ENCODE assay signal across 8 cellular contexts in the genomic region with DNA sequence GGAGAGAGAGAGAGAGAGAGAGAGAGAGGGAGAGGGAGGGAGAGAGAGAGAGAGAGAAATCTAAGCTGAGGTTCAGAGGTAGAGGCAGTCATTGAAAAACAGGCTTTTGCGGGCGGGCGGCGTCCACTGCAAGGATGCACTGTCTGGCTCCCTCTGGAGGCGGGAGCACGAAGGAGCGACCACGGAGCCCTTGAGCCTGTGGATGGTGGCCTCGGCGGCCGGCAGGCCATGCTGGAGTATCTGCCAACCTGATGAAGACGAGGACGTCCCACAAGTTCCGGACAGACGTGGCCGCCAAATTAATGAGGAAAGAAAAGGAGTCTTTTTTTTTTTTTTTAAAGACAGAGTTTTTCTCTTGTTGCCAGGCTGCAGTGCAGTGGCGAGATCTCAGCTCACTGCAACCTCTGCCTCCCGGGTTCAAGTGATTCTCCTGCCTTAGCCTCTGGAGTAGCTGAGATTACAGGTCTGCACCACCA. TPM values are rescaled to one million over a fixed set of nuclear protein-coding genes. Genes with fewer than 3 reads are reported as not detected.
A peak's percentile ranks its signal among the peaks of the same experiment; 100 is the strongest.
DNase-seq lines count a peak whose midpoint lies in the region; ATAC-seq and TF ChIP-seq lines count a peak whose summit lies in the region.

No MANE protein-coding gene starts in this region.

- H3K4me3 Mint-ChIP-seq in activated T-cell treated with anti-CD3 and anti-CD28 coated beads, Interleukin-2, amount 50 U/mL, for 4 hours: no peak overlapping the region
- peak overlapping the region; percentile 49 to 65 (median 53) for H3K4me3 Mint-ChIP-seq in nephron
- peak overlapping the region; percentile 19 for H3K4me3 Mint-ChIP-seq in stimulated activated memory B cell treated with anti-CD40 and anti-IgM and Interleukin-4, amounts not matched to agents 10 μg/mL and 1 μg/mL and 100 μg/mL, for 72 hours

- H3K27ac ChIP-seq in HUES64 (ENCODE audit: low read depth, low read length): no peak overlapping the region

- H3K27me3 Mint-ChIP-seq in activated T-cell treated with anti-CD3 and anti-CD28 coated beads, Interleukin-2, amount 50 U/mL, for 4 hours (ENCODE audit: low read depth): no peaks in the 10 kb centered on the region
- H3K27me3 Mint-ChIP-seq in nephron (ENCODE audit: low read depth): peaks cover 5% of the 10 kb centered on the region
- no peaks in the 10 kb centered on the region for H3K27me3 Mint-ChIP-seq in stimulated activated memory B cell treated with anti-CD40 and anti-IgM and Interleukin-4, amounts not matched to agents 10 μg/mL and 1 μg/mL and 100 μg/mL, for 72 hours

- no peak overlapping the region for H3K27ac Mint-ChIP-seq in nephron
- no peak overlapping the region for H3K27ac Mint-ChIP-seq in stimulated activated memory B cell treated with anti-CD40 and anti-IgM and Interleukin-4, amounts not matched to agents 10 μg/mL and 1 μg/mL and 100 μg/mL, for 72 hours

- DNase-seq in AML-193 (lab: John Stamatoyannopoulos, UW): peak; percentile 77 to 85
- peak; percentile 63 for DNase-seq in activated T-cell treated with anti-CD3 and anti-CD28 coated beads, Interleukin-2, amount 50 U/mL, for 4 hours
- peak; percentile 81 for DNase-seq in fibroblast of gingiva (ENCODE audit: low read depth)

- peak; percentile 64 to 69 (median 67) for TF ChIP-seq CTCF in nephron (IDR thresholded peaks at IDR 0.05; ENCODE audit: unreplicated experiment in 3 of 3)

- H3K9ac ChIP-seq in HUES64 (ENCODE audit: low read depth, low read length): no peak overlapping the region

- ATAC-seq in GM19351 (IDR thresholded peaks at IDR 0.05; ENCODE audit: unreplicated experiment): peak; percentile 64
- ATAC-seq in activated T-cell treated with anti-CD3 and anti-CD28 coated beads, Interleukin-2, amount 50 U/mL, for 4 hours: peak; percentile 64 to 71
- ATAC-seq in stimulated activated memory B cell treated with anti-CD40 and anti-IgM and Interleukin-4, amounts not matched to agents 10 μg/mL and 1 μg/mL and 100 μg/mL, for 72 hours: peak; percentile 69

- H3K27me3 ChIP-seq in HUES64 (ENCODE audit: insufficient read depth, low read length): no peaks in the 10 kb centered on the region

- H3K9me3 Mint-ChIP-seq in activated T-cell treated with anti-CD3 and anti-CD28 coated beads, Interleukin-2, amount 50 U/mL, for 4 hours: no peaks in the 10 kb centered on the region
- no peaks in the 10 kb centered on the region for H3K9me3 Mint-ChIP-seq in nephron
- H3K9me3 Mint-ChIP-seq in stimulated activated memory B cell treated with anti-CD40 and anti-IgM and Interleukin-4, amounts not matched to agents 10 μg/mL and 1 μg/mL and 100 μg/mL, for 72 hours: no peaks in the 10 kb centered on the region

- H3K4me1 ChIP-seq in HUES64 (ENCODE audit: insufficient read depth, low read length): peaks cover 10% of the 10 kb centered on the region

- H3K36me3 ChIP-seq in HUES64 (ENCODE audit: insufficient read depth, low read length): no peaks in the 10 kb centered on the region

- H3K4me1 Mint-ChIP-seq in activated T-cell treated with anti-CD3 and anti-CD28 coated beads, Interleukin-2, amount 50 U/mL, for 4 hours (ENCODE audit: low read depth): peaks cover 11% of the 10 kb centered on the region
- H3K4me1 Mint-ChIP-seq in nephron: peaks cover 4% of the 10 kb centered on the region
- peaks cover 19% of the 10 kb centered on the region for H3K4me1 Mint-ChIP-seq in stimulated activated memory B cell treated with anti-CD40 and anti-IgM and Interleukin-4, amounts not matched to agents 10 μg/mL and 1 μg/mL and 100 μg/mL, for 72 hours

- H3K36me3 Mint-ChIP-seq in activated T-cell treated with anti-CD3 and anti-CD28 coated beads, Interleukin-2, amount 50 U/mL, for 4 hours (ENCODE audit: insufficient read depth): peaks cover 2% of the 10 kb centered on the region
- H3K36me3 Mint-ChIP-seq in nephron (ENCODE audit: low read depth): no peaks in the 10 kb centered on the region
- peaks cover 4% of the 10 kb centered on the region for H3K36me3 Mint-ChIP-seq in stimulated activated memory B cell treated with anti-CD40 and anti-IgM and Interleukin-4, amounts not matched to agents 10 μg/mL and 1 μg/mL and 100 μg/mL, for 72 hours

- 24% methylated on average over 18 of the region's 18 CpGs for WGBS in HUES64

- peak overlapping the region; percentile 19; the same call in 1 of the 2 replicates for H3K4me3 ChIP-seq in HUES64 (ENCODE audit: low read length)

- H3K9me3 ChIP-seq in HUES64 (ENCODE audit: insufficient read depth, low read depth, low read length): no peaks in the 10 kb centered on the region

TF ChIP-seq in PFSK-1, 5 proteins besides CTCF, POLR2A, EP300 and RAD21:
- TF ChIP-seq POLR2AphosphoS5 (IDR thresholded peaks at IDR 0.05; ENCODE audit: low read depth, low read length): no peak
- peak; percentile 36 for TF ChIP-seq FOXP2 (optimal IDR thresholded peaks at IDR 0.05; ENCODE audit: borderline replicate concordance, extremely low read depth, extremely low read length, insufficient read depth)
TF ChIP-seq in PFSK-1: peak in this region for 1.

RNA-seq across cellular contexts. Expression of a gene that starts 2.2 kb away (rescaled TPM):
- 3.9 TPM for polyA plus RNA-seq in HUES64 (2013, experiment 1 of 2)
- 5.3 TPM for polyA plus RNA-seq in HUES64 (2013, experiment 2 of 2)
- polyA plus RNA-seq in PFSK-1 (2012; ENCODE audit: insufficient read length, low read depth): 3.4 TPM
- 1 to 10 TPM; 6.3 to 7.9 (median 7.2) TPM for total RNA-seq in activated T-cell treated with anti-CD3 and anti-CD28 coated beads, Interleukin-2, amount 50 U/mL, for 4 hours

RNA-seq across cellular contexts. Expression of a gene that starts 34.5 kb away (rescaled TPM):
- polyA plus RNA-seq in HUES64 (2013, experiment 1 of 2): 45.5 TPM
- polyA plus RNA-seq in HUES64 (2013, experiment 2 of 2): 47.6 TPM
- 59.2 TPM for polyA plus RNA-seq in PFSK-1 (2012; ENCODE audit: insufficient read length, low read depth)
- total RNA-seq in activated T-cell treated with anti-CD3 and anti-CD28 coated beads, Interleukin-2, amount 50 U/mL, for 4 hours: 100 to 1,000 TPM; 126 to 145 (median 135) TPM

RNA-seq across cellular contexts. Expression of a gene that starts 34.5 kb away (rescaled TPM):
- 99.0 TPM for polyA plus RNA-seq in HUES64 (2013, experiment 1 of 2)
- polyA plus RNA-seq in HUES64 (2013, experiment 2 of 2): 105 TPM
- 59.8 TPM for polyA plus RNA-seq in PFSK-1 (2012; ENCODE audit: insufficient read length, low read depth)
- 100 to 1,000 TPM in 1 of 3 donors, 10 to 100 TPM in 2; 78.7 to 111 (median 91.4) TPM for total RNA-seq in activated T-cell treated with anti-CD3 and anti-CD28 coated beads, Interleukin-2, amount 50 U/mL, for 4 hours

RNA-seq across cellular contexts. Expression of a gene that starts 34.8 kb away (rescaled TPM):
- polyA plus RNA-seq in HUES64 (2013, experiment 1 of 2): 24.6 TPM
- polyA plus RNA-seq in HUES64 (2013, experiment 2 of 2): 28.0 TPM
- polyA plus RNA-seq in PFSK-1 (2012; ENCODE audit: insufficient read length, low read depth): 9.9 TPM
- 10 to 100 TPM; 19.9 to 25.1 (median 24.7) TPM for total RNA-seq in activated T-cell treated with anti-CD3 and anti-CD28 coated beads, Interleukin-2, amount 50 U/mL, for 4 hours
